ENCODE assay signal across 16 cellular contexts in genomic region chr12:121764808-121765207, GRCh38. TPM values are rescaled to one million over a fixed set of nuclear protein-coding genes. Genes with fewer than 3 reads are reported as not detected.
A peak's percentile ranks its signal among the peaks of the same experiment; 100 is the strongest.
DNase-seq lines count a peak whose midpoint lies in the region; ATAC-seq and TF ChIP-seq lines count a peak whose summit lies in the region.
"Had no signal": no experiment of that assay in that cellular context is flagged by ENCODE, and none has a peak within 500 bp of the region (broad histone marks: within the 10 kb centered on the region; RNA-seq: fewer than 3 reads in every experiment).

No MANE protein-coding gene starts in this region.

- CTCF ChIA-PET in SK-N-SH (lab: Yijun Ruan, JAX) (interaction anchor here (1.1 to 25.7 kb wide), 6 partner anchors 12 to 212 kb away, joined by 3 to 382 read pairs (median 4); partner anchors contain the start of gene RHOF), RWPE1 (lab: Yijun Ruan, JAX) (interaction anchor here (0.9 to 2.5 kb wide), 2 partner anchors 29 to 52 kb away, joined by 3 to 7 read pairs; partner anchors contain the start of genes RHOF and TMEM120B), Calu3 (lab: Charles Lee) (interaction anchor here (0.6 to 1.2 kb wide), 4 partner anchors 30 to 212 kb away, joined by 3 to 7 read pairs (median 4); no protein-coding TSS in a partner anchor)

- H3K27me3 ChIP-seq in SK-N-SH (ENCODE audit: insufficient read depth), result no peaks in the 10 kb centered on the region
- H3K27me3 ChIP-seq: BLaER1 treated with 17β-estradiol and CSF1 and Interleukin-3, amounts not matched to agents 10 nM and 100 nM had no signal

- no TSS peak for BruUV-seq in Calu3 (replicated peaks; lab: Mats Ljungman, UMichigan)

- TF ChIP-seq EP300 in SK-N-SH (IDR thresholded peaks at IDR 0.05; ENCODE audit: borderline replicate concordance in 1 of 2, low read depth in 1 of 2, low read length in 1 of 2), result no peak

- H4K20me1 ChIP-seq in SK-N-SH (ENCODE audit: insufficient read depth), result no peaks in the 10 kb centered on the region
- H4K20me1 ChIP-seq: BLaER1 treated with 17β-estradiol and CSF1 and Interleukin-3, amounts not matched to agents 10 nM and 100 nM had no signal

- POLR2A ChIA-PET in SK-N-SH (lab: Yijun Ruan, JAX), result no interaction called here
- POLR2A ChIA-PET in RWPE1 (lab: Yijun Ruan, JAX; ENCODE audit: low non-redundant PET), result no interaction called here

- H3K4me1 Mint-ChIP-seq in glutamatergic neuron (ENCODE audit: low read depth, unreplicated experiment), result peaks cover 38% of the 10 kb centered on the region
- H3K4me1 Mint-ChIP-seq in Calu3 (ENCODE audit: low read depth, unreplicated experiment), result no peaks in the 10 kb centered on the region
- H3K4me1 Mint-ChIP-seq: B cell, IgD-negative memory B cell had no signal

- H3K27me3 Mint-ChIP-seq in glutamatergic neuron (ENCODE audit: unreplicated experiment) (peaks cover 15% of the 10 kb centered on the region), Calu3 (ENCODE audit: unreplicated experiment) (no peaks in the 10 kb centered on the region)
- H3K27me3 Mint-ChIP-seq: B cell, IgD-negative memory B cell had no signal

- 0 out of 2 replicates have a peak overlapping the region, but pooled peaks have one; percentile 44 for H3K4me2 ChIP-seq in SK-N-SH
- H3K4me2 ChIP-seq: GM23338 had no signal

- TF ChIP-seq RAD21 in SK-N-SH (IDR thresholded peaks at IDR 0.05; ENCODE audit: low read length), result no peak

- H3K36me3 ChIP-seq in SK-N-SH (replicated peaks in 1 of 2; ENCODE audit: control insufficient read depth in 1 of 2, insufficient read depth in 2 of 2, low read length in 1 of 2), result peaks cover 0 to 4% of the 10 kb centered on the region in 2 experiments

- no peak overlapping the region for H3K9ac ChIP-seq in SK-N-SH
- H3K9ac ChIP-seq: BLaER1 treated with 17β-estradiol and CSF1 and Interleukin-3, amounts not matched to agents 10 nM and 100 nM had no signal

- TF ChIP-seq CTCF in SK-N-SH (IDR thresholded peaks at IDR 0.05) (no peak), RWPE1 (conservative IDR thresholded peaks at IDR 0.05; ENCODE audit: low read depth) (no peak), glutamatergic neuron (IDR thresholded peaks at IDR 0.05; ENCODE audit: partially characterized antibody, unreplicated experiment) (no peak), Calu3 (IDR thresholded peaks at IDR 0.05; ENCODE audit: unreplicated experiment) (no peak)

- peaks cover 23% of the 10 kb centered on the region for H3K9me3 Mint-ChIP-seq in glutamatergic neuron (ENCODE audit: unreplicated experiment)
- no peaks in the 10 kb centered on the region for H3K9me3 Mint-ChIP-seq in Calu3 (ENCODE audit: low read depth, unreplicated experiment)
- H3K9me3 Mint-ChIP-seq: CD8-positive, alpha-beta T cell; GM23338; IgD-negative memory B cell had no signal

- ATAC-seq in SK-N-SH treated with all-trans-retinoic acid at 6 μM for 48 hours (no peak), HG03439 (IDR thresholded peaks at IDR 0.05; ENCODE audit: unreplicated experiment) (no peak)
- ATAC-seq: CD8-positive, alpha-beta T cell; GM23338 had no signal

- intact Hi-C loops in Calu3 (cut with micrococcal nuclease; ENCODE audit: unreplicated experiment), result no loop called here

- no peaks in the 10 kb centered on the region for H3K36me3 Mint-ChIP-seq in glutamatergic neuron (ENCODE audit: unreplicated experiment)
- peaks cover 12% of the 10 kb centered on the region for H3K36me3 Mint-ChIP-seq in Calu3 (ENCODE audit: insufficient read depth, unreplicated experiment)
- H3K36me3 Mint-ChIP-seq: IgD-negative memory B cell had no signal

- no peak overlapping the region for H2AFZ ChIP-seq in SK-N-SH (ENCODE audit: low read depth)
- H2AFZ ChIP-seq: GM23338 had no signal

- H3K9me2 ChIP-seq in SK-N-SH, result no peaks in the 10 kb centered on the region

- H3K27ac ChIP-seq in SK-N-SH (ENCODE audit: low read depth in 2 of 2, low read length in 1 of 2), result 0 out of 4 replicates have a peak overlapping the region, but pooled peaks of 1 of the 2 experiments have one; percentile 11
- peak overlapping the region; percentile 66 for H3K27ac ChIP-seq in RWPE1
- H3K27ac ChIP-seq: BLaER1 treated with 17β-estradiol and CSF1 and Interleukin-3, amounts not matched to agents 10 nM and 100 nM had no signal

- peak overlapping the region; percentile 99 for H3K27ac Mint-ChIP-seq in glutamatergic neuron (ENCODE audit: unreplicated experiment)
- no peak overlapping the region for H3K27ac Mint-ChIP-seq in Calu3 (ENCODE audit: unreplicated experiment)
- H3K27ac Mint-ChIP-seq: B cell; CD8-positive, alpha-beta T cell; GM23338; IgD-negative memory B cell had no signal

- peaks cover 14% of the 10 kb centered on the region for H3F3A ChIP-seq in SK-N-SH (replicated peaks; ENCODE audit: insufficient read depth)

- 89% methylated on average over 3 of the region's 3 CpGs for WGBS in SK-N-SH (ENCODE audit: low lambda C conversion rate)

- no peaks in the 10 kb centered on the region for H3K9me3 ChIP-seq in SK-N-SH
- H3K9me3 ChIP-seq: BLaER1 treated with 17β-estradiol and CSF1 and Interleukin-3, amounts not matched to agents 10 nM and 100 nM had no signal

- H3K79me2 ChIP-seq in SK-N-SH (ENCODE audit: insufficient read depth), result no peaks in the 10 kb centered on the region

- H3K4me3 Mint-ChIP-seq in glutamatergic neuron (ENCODE audit: unreplicated experiment), result no peak overlapping the region
- no peak overlapping the region for H3K4me3 Mint-ChIP-seq in Calu3 (ENCODE audit: low read depth, unreplicated experiment)
- H3K4me3 Mint-ChIP-seq: B cell; CD8-positive, alpha-beta T cell; GM23338; IgD-negative memory B cell had no signal

- no peak overlapping the region for H3K4me3 ChIP-seq in SK-N-SH (ENCODE audit: low read depth in 2 of 2, low read length in 1 of 2)
- H3K4me3 ChIP-seq: BLaER1 treated with 17β-estradiol and CSF1 and Interleukin-3, amounts not matched to agents 10 nM and 100 nM; GM23338 had no signal

- H3K4me1 ChIP-seq in SK-N-SH (ENCODE audit: control insufficient read depth in 1 of 2, insufficient read depth in 2 of 2, low read depth in 1 of 2, low read length in 1 of 2), result peaks cover 17 to 24% of the 10 kb centered on the region in 2 experiments; a peak in 1 of 4 replicates

- no peak for DNase-seq in SK-N-SH
- no peak for DNase-seq in RWPE1 (ENCODE audit: low spot score)
- DNase-seq in glutamatergic neuron, result no peak
- no peak for DNase-seq in NCI-H1694 (lab: John Stamatoyannopoulos, UW)
- DNase-seq in Calu3, result no peak
- DNase-seq: CD8-positive, alpha-beta T cell; DMS153; DMS79; GF-D8; KBM-7 had no signal

TF ChIP-seq in SK-N-SH, 30 proteins besides CTCF, POLR2A, EP300 and RAD21 (continues in another document):
- no peak for TF ChIP-seq GATA2 (CRISPR knock-in tag; IDR thresholded peaks at IDR 0.05)
- no peak for TF ChIP-seq TAF1 (IDR thresholded peaks at IDR 0.05; ENCODE audit: borderline replicate concordance, low read depth, low read length)
- no peak for TF ChIP-seq NFIC (IDR thresholded peaks at IDR 0.05; ENCODE audit: borderline replicate concordance)
- no peak for TF ChIP-seq FOSL2 (IDR thresholded peaks at IDR 0.05; ENCODE audit: borderline replicate concordance, low read depth)
- TF ChIP-seq PBX3 (IDR thresholded peaks at IDR 0.05), result no peak

TF ChIP-seq in SK-N-SH treated with all-trans-retinoic acid at 6 μM for 48 hours, 23 proteins besides CTCF, POLR2A, EP300 and RAD21 (continues in another document):
- TF ChIP-seq ESRRG (CRISPR knock-in tag; IDR thresholded peaks at IDR 0.05), result no peak
- TF ChIP-seq PPARA (CRISPR knock-in tag; IDR thresholded peaks at IDR 0.05; ENCODE audit: borderline replicate concordance), result no peak
- TF ChIP-seq ZNF70 (CRISPR knock-in tag; IDR thresholded peaks at IDR 0.05), result no peak
- TF ChIP-seq OSR1 (CRISPR knock-in tag; IDR thresholded peaks at IDR 0.05), result no peak
- no peak for TF ChIP-seq CSDC2 (CRISPR knock-in tag; IDR thresholded peaks at IDR 0.05)
- TF ChIP-seq BACH2 (CRISPR knock-in tag; IDR thresholded peaks at IDR 0.05; ENCODE audit: borderline replicate concordance), result no peak
- TF ChIP-seq ZFP3 (CRISPR knock-in tag; IDR thresholded peaks at IDR 0.05), result no peak
- TF ChIP-seq ZFP30 (CRISPR knock-in tag; IDR thresholded peaks at IDR 0.05), result no peak
- TF ChIP-seq GLIS3 (CRISPR knock-in tag; IDR thresholded peaks at IDR 0.05), result no peak
- TF ChIP-seq TCF4 (CRISPR knock-in tag; IDR thresholded peaks at IDR 0.05; ENCODE audit: borderline replicate concordance), result no peak
- no peak for TF ChIP-seq POU6F1 (CRISPR knock-in tag; IDR thresholded peaks at IDR 0.05; ENCODE audit: borderline replicate concordance, low read depth)
- no peak for TF ChIP-seq ARNTL (CRISPR knock-in tag; IDR thresholded peaks at IDR 0.05; ENCODE audit: borderline replicate concordance, low read depth)
- no peak for TF ChIP-seq SNAI2 (CRISPR knock-in tag; IDR thresholded peaks at IDR 0.05)

RNA-seq across cellular contexts. Expression of gene RHOF, which starts 28.7 kb away (rescaled TPM):
- polyA plus RNA-seq in SK-N-SH (2012; rRNA removed), result 5.0 and 5.3 TPM in 2 replicates
- 2.3 and 2.8 TPM in 2 replicates for polyA plus RNA-seq in SK-N-SH (2012; cell fraction: cytosol; rRNA removed)
- polyA plus RNA-seq in SK-N-SH (2012; cell fraction: nucleus; rRNA removed), result 19.5 and 20.2 TPM in 2 replicates
- 31.1 TPM for total RNA-seq in glutamatergic neuron (ENCODE audit: unreplicated experiment)
- total RNA-seq in Calu3 (2022), result 73.9 and 121 TPM in 2 replicates

RNA-seq across cellular contexts. Expression of gene SETD1B, which starts 39.0 kb away (rescaled TPM):
- 1.2 and 2.0 TPM in 2 replicates for polyA plus RNA-seq in SK-N-SH (2012; rRNA removed)
- polyA plus RNA-seq in SK-N-SH (2012; cell fraction: cytosol; rRNA removed), result 1.5 and 1.8 TPM in 2 replicates
- polyA plus RNA-seq in SK-N-SH (2012; cell fraction: nucleus; rRNA removed), result 8.4 and 11.5 TPM in 2 replicates
- total RNA-seq in glutamatergic neuron (ENCODE audit: unreplicated experiment) (35.0 TPM), Calu3 (2022) (32.2 and 33.1 TPM in 2 replicates)

RNA-seq across cellular contexts. Expression of gene TMEM120B, which starts 52.3 kb away (rescaled TPM):
- polyA plus RNA-seq in SK-N-SH (2012; rRNA removed), result 15.1 and 15.4 TPM in 2 replicates
- 4.8 and 7.4 TPM in 2 replicates for polyA plus RNA-seq in SK-N-SH (2012; cell fraction: cytosol; rRNA removed)
- 78.8 and 83.1 TPM in 2 replicates for polyA plus RNA-seq in SK-N-SH (2012; cell fraction: nucleus; rRNA removed)
- 205 TPM for total RNA-seq in glutamatergic neuron (ENCODE audit: unreplicated experiment)
- total RNA-seq in Calu3 (2022), result 23.2 and 25.3 TPM in 2 replicates
